In genomic region chr1:181073638-181074037, GRCh38 we compare ENCODE assay signal across 1 cellular context.
TF ChIP-seq lines count a peak whose summit lies in the region.

No MANE protein-coding gene starts in this region.

TF ChIP-seq in IMR-90, 13 proteins besides CTCF, POLR2A, EP300 and RAD21 (continued from another document):
- TF ChIP-seq, protein P1, sequence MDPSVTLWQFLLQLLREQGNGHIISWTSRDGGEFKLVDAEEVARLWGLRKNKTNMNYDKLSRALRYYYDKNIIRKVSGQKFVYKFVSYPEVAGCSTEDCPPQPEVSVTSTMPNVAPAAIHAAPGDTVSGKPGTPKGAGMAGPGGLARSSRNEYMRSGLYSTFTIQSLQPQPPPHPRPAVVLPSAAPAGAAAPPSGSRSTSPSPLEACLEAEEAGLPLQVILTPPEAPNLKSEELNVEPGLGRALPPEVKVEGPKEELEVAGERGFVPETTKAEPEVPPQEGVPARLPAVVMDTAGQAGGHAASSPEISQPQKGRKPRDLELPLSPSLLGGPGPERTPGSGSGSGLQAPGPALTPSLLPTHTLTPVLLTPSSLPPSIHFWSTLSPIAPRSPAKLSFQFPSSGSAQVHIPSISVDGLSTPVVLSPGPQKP (IDR thresholded peaks at IDR 0.05; ENCODE audit: borderline replicate concordance, low read depth, low read length): no peak
TF ChIP-seq in IMR-90: peak in this region for 2.
